Comparison of ENCODE assay signal across 15 cellular contexts in the genomic region with DNA sequence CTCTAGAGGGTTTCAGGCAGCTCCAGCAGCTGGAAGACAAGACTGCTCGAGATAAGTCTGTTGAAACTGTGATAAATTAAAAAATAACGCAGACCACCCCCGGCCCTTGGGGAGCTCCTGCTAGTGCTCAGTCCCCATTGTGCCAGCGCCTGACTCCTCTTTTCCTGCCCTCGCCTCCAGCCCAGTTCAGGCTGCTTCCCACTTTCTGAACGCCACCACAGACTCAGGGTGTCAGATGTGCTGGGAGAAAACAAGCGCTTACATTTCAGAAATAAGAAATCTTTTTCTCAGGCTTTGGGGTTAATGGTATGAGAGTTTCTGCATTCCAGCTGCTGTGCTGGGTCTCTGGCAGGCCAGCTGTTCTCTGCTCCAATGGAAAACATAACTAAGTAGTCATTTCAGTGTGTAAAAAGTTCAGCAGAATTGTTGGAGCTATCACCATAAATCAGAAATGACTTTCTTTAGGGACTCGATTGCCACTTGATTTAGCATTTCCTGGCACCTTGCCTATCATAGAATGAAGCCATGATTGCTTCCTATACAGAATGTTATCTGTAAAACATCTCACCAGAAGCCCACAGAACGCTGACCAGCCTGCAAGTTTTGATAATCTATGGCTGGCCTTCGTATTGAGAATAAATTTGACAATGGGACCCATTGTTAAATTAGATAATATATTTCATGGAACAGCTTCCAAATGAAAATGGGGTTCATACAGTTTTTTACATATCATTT.
DNase-seq lines count a peak whose midpoint lies in the region; ATAC-seq and TF ChIP-seq lines count a peak whose summit lies in the region.
"Had no signal": no experiment of that assay in that cellular context is flagged by ENCODE, and none has a peak within 500 bp of the region (broad histone marks: within the 10 kb centered on the region; RNA-seq: fewer than 3 reads in every experiment).

No MANE protein-coding gene starts in this region.

- in situ Hi-C loops in gastrocnemius medialis (cut with MboI; ENCODE audit: low sequenced_read_pairs in 4 of 4), result no loop called here

- intact Hi-C loops in left ventricle myocardium superior (cut with micrococcal nuclease), result no loop called here
- intact Hi-C loops in gastrocnemius medialis (cut with DNase I; ENCODE audit: low total_unique reads), result no loop called here
- intact Hi-C loops in upper lobe of right lung (cut with DNase I), result no loop called here

- CTCF ChIA-PET in WTC11 (lab: Charles Lee), result interaction anchor here (0.8 to 2.2 kb wide), 2 partner anchors 20 to 215 kb away, joined by 3 to 9 read pairs; no protein-coding TSS in a partner anchor

- H3K4me3 ChIP-seq in coronary artery, result no peak overlapping the region
- H3K4me3 ChIP-seq in gastrocnemius medialis, result no peak overlapping the region
- no peak overlapping the region for H3K4me3 ChIP-seq in upper lobe of right lung
- H3K4me3 ChIP-seq: PC-9 had no signal

- POLR2A ChIA-PET in WTC11 (lab: Charles Lee), result no interaction called here

- H3K27ac ChIP-seq in coronary artery (peak overlapping the region; percentile 19 to 29), gastrocnemius medialis (peak overlapping the region; percentile 40 to 59 (median 43)), upper lobe of right lung (no peak overlapping the region)
- H3K27ac ChIP-seq: PC-9 had no signal

- DNase-seq in AG20443 (ENCODE audit: low spot score) (peak; percentile 68), coronary artery (ENCODE audit: low spot score) (no peak), left ventricle myocardium superior (peak; percentile 77), gastrocnemius medialis (no peak), WTC11 (ENCODE audit: low spot score) (no peak), Ammon's horn (ENCODE audit: low spot score) (no peak), upper lobe of right lung (no peak)
- DNase-seq: activated CD4-positive, CD25-positive, alpha-beta regulatory T cell treated with anti-CD3 and anti-CD28 coated beads, Interleukin-2, amount 50 U/mL, for 72 hours; cortex of kidney; DMS 273 treated with DMSO at 0.1 percent for 48 hours; natural killer cell; NCI-H345; T-helper 1 cell had no signal

- TF ChIP-seq CTCF in coronary artery (IDR thresholded peaks at IDR 0.05), result no peak
- no peak for TF ChIP-seq CTCF in gastrocnemius medialis (IDR thresholded peaks at IDR 0.05 in 4 of 5, conservative IDR thresholded peaks at IDR 0.05 in 1 of 5)
- no peak for TF ChIP-seq CTCF in WTC11 (IDR thresholded peaks at IDR 0.05)
- no peak for TF ChIP-seq CTCF in upper lobe of right lung (IDR thresholded peaks at IDR 0.05)

- no peak overlapping the region for H3K27ac Mint-ChIP-seq in WTC11
- H3K27ac Mint-ChIP-seq: natural killer cell had no signal

- H3K9me3 ChIP-seq in gastrocnemius medialis (no peaks in the 10 kb centered on the region), upper lobe of right lung (no peaks in the 10 kb centered on the region)

- no peaks in the 10 kb centered on the region for H3K9me3 Mint-ChIP-seq in WTC11
- H3K9me3 Mint-ChIP-seq: natural killer cell had no signal

- H3K4me1 ChIP-seq in gastrocnemius medialis (peaks cover 17 to 19% of the 10 kb centered on the region in 2 donors), upper lobe of right lung (peaks cover 5% of the 10 kb centered on the region)

- H3K36me3 ChIP-seq in gastrocnemius medialis, result no peaks in the 10 kb centered on the region
- no peaks in the 10 kb centered on the region for H3K36me3 ChIP-seq in upper lobe of right lung

- no peaks in the 10 kb centered on the region for H3K36me3 Mint-ChIP-seq in WTC11
- H3K36me3 Mint-ChIP-seq: natural killer cell had no signal

- no peak overlapping the region for H3K4me3 Mint-ChIP-seq in WTC11
- H3K4me3 Mint-ChIP-seq: natural killer cell had no signal

- no peaks in the 10 kb centered on the region for H3K27me3 Mint-ChIP-seq in WTC11 (ENCODE audit: low read depth)

- peaks cover 14% of the 10 kb centered on the region for H3K4me1 Mint-ChIP-seq in WTC11
- H3K4me1 Mint-ChIP-seq: natural killer cell had no signal

- no peaks in the 10 kb centered on the region for H3K27me3 ChIP-seq in gastrocnemius medialis
- no peaks in the 10 kb centered on the region for H3K27me3 ChIP-seq in upper lobe of right lung

- peak; percentile 76 for ATAC-seq in left ventricle myocardium superior
- no peak for ATAC-seq in gastrocnemius medialis
- ATAC-seq in WTC11, result no peak
- ATAC-seq in HG02571 (IDR thresholded peaks at IDR 0.05; ENCODE audit: unreplicated experiment), result no peak
- no peak for ATAC-seq in upper lobe of right lung
- ATAC-seq: natural killer cell had no signal

- no peak for TF ChIP-seq POLR2A in gastrocnemius medialis (IDR thresholded peaks at IDR 0.05)

TF ChIP-seq in WTC11, 78 proteins besides CTCF, POLR2A, EP300 and RAD21:
- TF ChIP-seq GABPB1 (CRISPR knock-in tag; IDR thresholded peaks at IDR 0.05), result no peak
- TF ChIP-seq, protein P1, sequence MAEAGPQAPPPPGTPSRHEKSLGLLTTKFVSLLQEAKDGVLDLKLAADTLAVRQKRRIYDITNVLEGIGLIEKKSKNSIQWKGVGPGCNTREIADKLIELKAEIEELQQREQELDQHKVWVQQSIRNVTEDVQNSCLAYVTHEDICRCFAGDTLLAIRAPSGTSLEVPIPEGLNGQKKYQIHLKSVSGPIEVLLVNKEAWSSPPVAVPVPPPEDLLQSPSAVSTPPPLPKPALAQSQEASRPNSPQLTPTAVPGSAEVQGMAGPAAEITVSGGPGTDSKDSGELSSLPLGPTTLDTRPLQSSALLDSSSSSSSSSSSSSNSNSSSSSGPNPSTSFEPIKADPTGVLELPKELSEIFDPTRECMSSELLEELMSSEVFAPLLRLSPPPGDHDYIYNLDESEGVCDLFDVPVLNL (CRISPR knock-in tag; IDR thresholded peaks at IDR 0.05; ENCODE audit: borderline replicate concordance, low read depth), result no peak

Comparison
In these comparisons a context has a peak if more than half of its experiments do, and no peak if none do; other contexts are left out.
1. DNase-seq: peak in AG20443 (single experiment) and left ventricle myocardium superior (single experiment); none in coronary artery (single experiment), gastrocnemius medialis (0 of 2), WTC11 (single experiment), Ammon's horn (single experiment) and upper lobe of right lung (single experiment).